14 cellular contexts compared by ENCODE assay signal in the genomic region with DNA sequence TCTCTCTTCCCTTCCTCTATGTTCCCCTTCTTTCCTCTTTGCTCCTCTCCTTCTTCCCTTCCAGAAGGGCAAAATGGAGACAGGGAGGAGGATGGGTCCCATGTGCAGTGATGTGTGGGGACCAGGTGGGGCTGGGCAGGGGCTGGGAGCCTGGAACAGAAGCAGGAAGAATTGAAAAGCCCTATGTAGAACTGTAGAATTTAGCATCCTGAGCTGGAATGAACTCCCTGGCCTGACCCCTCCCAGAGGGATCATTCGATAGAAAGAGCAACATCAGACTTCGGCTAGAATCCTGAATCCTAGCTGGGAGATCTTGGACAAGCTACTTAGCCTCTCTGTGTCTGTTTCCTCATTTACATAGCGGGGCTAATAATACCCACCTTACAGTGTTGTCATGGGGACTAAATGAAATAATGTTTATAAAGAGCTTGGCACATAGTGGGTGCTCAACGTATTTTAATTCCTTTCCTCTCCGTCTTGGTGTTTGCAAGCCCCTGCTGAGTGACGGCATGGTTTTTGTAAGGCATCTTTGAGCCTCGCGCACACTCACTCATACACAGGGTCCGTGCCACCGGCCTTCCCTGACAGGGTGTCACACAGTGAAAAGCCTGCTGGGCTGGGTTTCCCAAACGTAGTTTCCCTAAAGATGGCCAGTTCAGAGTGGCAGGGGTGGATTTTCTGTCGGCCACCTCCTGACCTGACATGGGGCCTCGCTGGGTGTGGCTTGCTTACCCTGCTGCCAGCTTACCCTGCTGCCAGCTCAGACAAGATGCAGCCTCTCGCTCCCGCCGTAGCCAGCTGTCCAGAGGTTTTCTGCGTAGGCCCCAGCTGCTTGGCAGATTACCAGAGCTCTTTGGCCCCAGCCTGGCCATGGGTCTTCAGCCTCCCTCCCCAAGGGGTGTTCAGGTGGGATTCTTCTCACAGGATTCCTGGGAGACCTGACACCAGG. TPM values are rescaled to one million over a fixed set of nuclear protein-coding genes. Genes with fewer than 3 reads are reported as not detected.
DNase-seq lines count a peak whose midpoint lies in the region; ATAC-seq and TF ChIP-seq lines count a peak whose summit lies in the region.
"Had no signal": no experiment of that assay in that cellular context is flagged by ENCODE, and none has a peak within 500 bp of the region (broad histone marks: within the 10 kb centered on the region; RNA-seq: fewer than 3 reads in every experiment).

No MANE protein-coding gene starts in this region.

- intact Hi-C loops in left cardiac atrium (cut with DNase I) (loop anchor here (5.0 to 10.0 kb wide), 3 partner anchors 60 to 243 kb away; no protein-coding TSS in a partner anchor), cardiac septum (cut with DNase I) (loop anchor here (10.0 kb wide), 1 partner anchor 243 kb away; no protein-coding TSS in a partner anchor)

- peak; percentile 13 to 20 for ATAC-seq in left cardiac atrium
- no peak for ATAC-seq in GM18868 (IDR thresholded peaks at IDR 0.05; ENCODE audit: unreplicated experiment)
- ATAC-seq: activated CD8-positive, alpha-beta memory T cell treated with anti-CD3 and anti-CD28 coated beads, Interleukin-2, amount 10 ng/mL, durations not matched to agents 7 days and 5 days had no signal

- peak overlapping the region; percentile 54 for H3K27ac ChIP-seq in cingulate gyrus (ENCODE audit: low read depth, low read length)
- H3K27ac ChIP-seq: WERI-Rb-1 had no signal

- in situ Hi-C loops in GM13976 (cut with MboI; ENCODE audit: low sequenced_read_pairs, unreplicated experiment) = no loop called here

- no peak for DNase-seq in left cardiac atrium
- no peak for DNase-seq in cardiac septum (ENCODE audit: low spot score)
- peak; percentile 46 for DNase-seq in myocyte (ENCODE audit: low read depth)
- no peak for DNase-seq in LoVo (ENCODE audit: low spot score)
- DNase-seq in SW480 (ENCODE audit: low spot score) = no peak
- no peak for DNase-seq in GM13976 (ENCODE audit: low spot score)
- DNase-seq: activated CD8-positive, alpha-beta memory T cell treated with anti-CD3 and anti-CD28 coated beads, Interleukin-2, amount 10 ng/mL, durations not matched to agents 7 days and 5 days; activated naive CD4-positive, alpha-beta T cell treated with anti-CD3 and anti-CD28 coated beads for 36 hours; MG63; NCI-H526; stimulated activated CD4-positive, alpha-beta T cell treated with anti-CD3 and anti-CD28 coated beads, Interleukin-1b, Interleukin-23, amount 100 ng/mL, for 48 hours had no signal

- no peak for TF ChIP-seq CTCF in GM13976 (IDR thresholded peaks at IDR 0.05; ENCODE audit: borderline replicate concordance, control extremely low read depth, extremely low read depth, insufficient read depth, missing control alignments)

RNA-seq across cellular contexts. Expression of a gene that starts 6.1 kb away (rescaled TPM):
- total RNA-seq in left cardiac atrium (10 to 100 TPM; 54.1 to 91.9 TPM), cardiac septum (96.8 TPM), myocyte (68.6 and 73.9 TPM in 2 replicates)
- 98.4 TPM for polyA plus RNA-seq in myocyte (2012)
